ENCODE assay signal across 9 cellular contexts in the genomic region with DNA sequence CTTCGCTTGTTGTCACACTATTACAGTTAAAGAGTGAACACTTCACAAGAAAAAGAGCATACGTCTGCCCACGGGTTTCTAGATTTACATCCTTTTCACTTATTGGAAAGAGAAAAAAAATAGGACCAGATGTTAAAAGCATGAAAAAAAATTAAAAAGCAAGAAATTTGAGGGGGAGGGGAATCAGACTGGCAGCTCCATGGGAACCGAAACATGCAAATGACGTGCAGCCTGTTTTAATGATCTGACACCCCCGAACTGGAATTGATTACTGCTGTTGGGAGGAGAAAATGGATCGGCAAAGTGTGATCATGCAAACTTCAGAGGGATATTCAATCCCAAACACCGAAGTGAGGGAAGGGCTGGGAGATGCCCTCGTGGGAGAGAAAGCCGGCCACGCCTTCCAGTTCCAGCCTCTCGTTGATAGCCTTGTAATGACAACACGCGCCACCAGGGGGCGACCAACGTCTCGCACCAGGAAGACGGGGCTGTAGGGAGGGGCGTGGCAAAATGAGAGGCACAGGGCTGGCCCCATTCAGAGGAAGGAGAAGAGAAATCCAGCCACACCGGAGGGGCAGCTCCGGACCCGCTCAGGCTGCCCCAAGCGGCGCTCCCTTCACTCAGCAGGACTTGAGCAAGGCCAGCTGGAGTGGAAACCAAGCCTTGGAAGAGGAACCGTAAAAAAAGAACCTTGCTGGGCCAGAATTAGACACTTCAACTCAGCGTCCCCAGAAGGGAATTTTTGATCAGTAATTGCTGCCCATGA. TPM values are rescaled to one million over a fixed set of nuclear protein-coding genes. Genes with fewer than 3 reads are reported as not detected.
DNase-seq lines count a peak whose midpoint lies in the region; ATAC-seq, FAIRE-seq and TF ChIP-seq lines count a peak whose summit lies in the region.
"Had no signal": no experiment of that assay in that cellular context is flagged by ENCODE, and none has a peak within 500 bp of the region (broad histone marks: within the 10 kb centered on the region; RNA-seq: fewer than 3 reads in every experiment).

No MANE protein-coding gene starts in this region.

- no peak overlapping the region for H3K9ac ChIP-seq in kidney (ENCODE audit: low read length in 2 of 2)

- peaks cover 0 to 4% of the 10 kb centered on the region in 2 donors for H3K4me1 ChIP-seq in kidney (ENCODE audit: control insufficient read depth in 1 of 2, insufficient read depth in 1 of 2, low read depth in 1 of 2, low read length in 2 of 2)

- no peaks in the 10 kb centered on the region for H3K9me3 ChIP-seq in kidney (ENCODE audit: control insufficient read depth in 1 of 2, low read length in 2 of 2)

- H3K4me3 ChIP-seq in kidney (ENCODE audit: low read length in 2 of 2): peak overlapping the region; percentile 10 to 30

- peak; percentile 90 for TF ChIP-seq CTCF in kidney (IDR thresholded peaks at IDR 0.05; ENCODE audit: borderline replicate concordance, extremely low read depth, insufficient read depth)

- H3K27ac ChIP-seq in kidney (ENCODE audit: low read depth in 2 of 2, low read length in 2 of 2): no peak overlapping the region

- FAIRE-seq in kidney (lab: Jason Lieb, UNC): peak; percentile 39

- ATAC-seq in GM19025 (IDR thresholded peaks at IDR 0.05; ENCODE audit: low read depth, unreplicated experiment) (peak; percentile 92), HG03196 (IDR thresholded peaks at IDR 0.05; ENCODE audit: unreplicated experiment) (peak; percentile 84)

- DNase-seq in Ammon's horn (ENCODE audit: low spot score) (peak; percentile 95), NCI-H345 (lab: John Stamatoyannopoulos, UW) (peak; percentile 89), kidney (peak; percentile 97)
- DNase-seq in activated CD4-positive, CD25-positive, alpha-beta regulatory T cell treated with anti-CD3 and anti-CD28 coated beads, Interleukin-2, amount 50 U/mL, for 16 hours (ENCODE audit: low read depth, low spot score): peak; percentile 84
- DNase-seq in central memory CD4-positive, alpha-beta T cell: peak; percentile 84
- DNase-seq in stimulated activated CD4-positive, alpha-beta T cell treated with anti-CD3 and anti-CD28 coated beads, Interleukin-1b, Interleukin-23, amount 100 ng/mL, for 1 hour (ENCODE audit: low read depth in 2 of 2): peak; percentile 85 to 95

- intact Hi-C loops in kidney (cut with DNase I): no loop called here

- no peaks in the 10 kb centered on the region for H3K36me3 ChIP-seq in kidney (ENCODE audit: control insufficient read depth in 1 of 2, insufficient read depth in 2 of 2, low read length in 2 of 2)

RNA-seq across cellular contexts. Expression of a gene that starts 53.8 kb away (rescaled TPM):
- 6.8 TPM for total RNA-seq in kidney
- polyA plus RNA-seq in kidney (ENCODE audit: insufficient read depth, low read depth, low replicate concordance): 16.4 TPM
- total RNA-seq: activated CD8-positive, alpha-beta memory T cell treated with anti-CD3 and anti-CD28 coated beads for 36 hours had no signal
